In genomic region chr13:46679369-46680180, GRCh38 we compare ENCODE assay signal across 9 cellular contexts.
A peak's percentile ranks its signal among the peaks of the same experiment; 100 is the strongest.
DNase-seq lines count a peak whose midpoint lies in the region; ATAC-seq, FAIRE-seq and TF ChIP-seq lines count a peak whose summit lies in the region.
"Had no signal": no experiment of that assay in that cellular context is flagged by ENCODE, and none has a peak within 500 bp of the region (broad histone marks: within the 10 kb centered on the region; RNA-seq: fewer than 3 reads in every experiment).

No MANE protein-coding gene starts in this region.

- TF ChIP-seq CTCF in WI38 (IDR thresholded peaks at IDR 0.05; ENCODE audit: low read depth, low read length) (no peak), mesothelial cell of epicardium (IDR thresholded peaks at IDR 0.05; ENCODE audit: unreplicated experiment) (no peak)

- H3K9me3 ChIP-seq in small intestine (ENCODE audit: control insufficient read depth, low read depth), result no peaks in the 10 kb centered on the region

- peaks cover under 1% of the 10 kb centered on the region for H3K9me3 Mint-ChIP-seq in mesothelial cell of epicardium

- H3K4me1 Mint-ChIP-seq in mesothelial cell of epicardium, result peaks cover 20% of the 10 kb centered on the region

- peaks cover 2 to 26% of the 10 kb centered on the region in 2 donors for H3K4me1 ChIP-seq in small intestine (ENCODE audit: control insufficient read depth in 2 of 2, insufficient read depth in 1 of 2, low read depth in 1 of 2, low read length in 1 of 2)

- H3K27me3 ChIP-seq in small intestine (ENCODE audit: control insufficient read depth in 2 of 2, insufficient read depth in 2 of 2, low read length in 2 of 2), result no peaks in the 10 kb centered on the region

- no peak overlapping the region for H3K4me3 Mint-ChIP-seq in mesothelial cell of epicardium

- peak overlapping the region; percentile 72 to 98 for H3K27ac ChIP-seq in small intestine (ENCODE audit: low read depth in 1 of 2, low read length in 1 of 2)
- H3K27ac ChIP-seq: HL-60 had no signal

- H3K27me3 Mint-ChIP-seq in mesothelial cell of epicardium (ENCODE audit: low read depth), result no peaks in the 10 kb centered on the region

- 8 to 19% (median 10%) methylated on average over 12 of the region's 12 CpGs for WGBS in small intestine, 3 donors

- peak; percentile 29 for DNase-seq in A172 (ENCODE audit: low spot score)
- peak; percentile 43 for DNase-seq in GM18507 (ENCODE audit: extremely low spot score, insufficient read length, low read depth)
- peak; percentile 64 for DNase-seq in glomerular visceral epithelial cell (ENCODE audit: extremely low spot score)
- DNase-seq in small intestine, result peak; percentile 73
- DNase-seq in mesothelial cell of epicardium (ENCODE audit: low spot score in 2 of 2, unreplicated experiment in 2 of 2), result no peak
- DNase-seq in NCI-H1436 (lab: John Stamatoyannopoulos, UW), result no peak

- H3K36me3 ChIP-seq in small intestine (ENCODE audit: control insufficient read depth in 2 of 2, insufficient read depth in 2 of 2, low read length in 2 of 2), result no peaks in the 10 kb centered on the region

- peak overlapping the region; percentile 19 for H3K4me3 ChIP-seq in WI38 (ENCODE audit: low read depth, low read length)
- H3K4me3 ChIP-seq in small intestine (ENCODE audit: low read depth in 1 of 2, low read length in 2 of 2), result peak overlapping the region in 1 of 2 donors; percentile 31

- peak; percentile 81 for ATAC-seq in HG02870 (IDR thresholded peaks at IDR 0.05; ENCODE audit: unreplicated experiment)

- peak; percentile 81 for FAIRE-seq in GM18507 (lab: Jason Lieb, UNC)
- FAIRE-seq in small intestine (lab: Jason Lieb, UNC), result no peak

- H3K27ac Mint-ChIP-seq in mesothelial cell of epicardium, result no peak overlapping the region

- H3K36me3 Mint-ChIP-seq in mesothelial cell of epicardium, result peaks cover 2% of the 10 kb centered on the region

Comparison
In these comparisons a context has a peak if more than half of its experiments do, and no peak if none do; other contexts are left out.
1. DNase-seq: peak in A172 (single experiment), GM18507 (single experiment), glomerular visceral epithelial cell (single experiment) and small intestine (single experiment); none in mesothelial cell of epicardium (0 of 2) and NCI-H1436 (single experiment).